Comparison of ENCODE assay signal across 19 cellular contexts in genomic region chr2:57434952-57435351, GRCh38.
"Had no signal": no experiment of that assay in that cellular context is flagged by ENCODE, and none has a peak within 500 bp of the region (broad histone marks: within the 10 kb centered on the region; RNA-seq: fewer than 3 reads in every experiment).

No MANE protein-coding gene starts in this region.

- H3K36me3 ChIP-seq: gastroesophageal sphincter, lower lobe of right lung, prostate gland had no signal

- ATAC-seq: effector memory CD8-positive, alpha-beta T cell; gastroesophageal sphincter; left colon; right cardiac atrium; stimulated activated naive CD8-positive, alpha-beta T cell treated with anti-CD3 and anti-CD28 coated beads, Interleukin-15, amount 100 ng/mL, for 72 hours had no signal

- DNase-seq: activated CD4-positive, alpha-beta T cell treated with anti-CD3 and anti-CD28 coated beads, Interleukin-2, amount 10 ng/mL, durations not matched to agents 7 days and 5 days; activated CD4-positive, CD25-positive, alpha-beta regulatory T cell; activated CD8-positive, alpha-beta memory T cell treated with anti-CD3 and anti-CD28 coated beads for 24 hours; activated naive CD4-positive, alpha-beta T cell; activated naive CD8-positive, alpha-beta T cell treated with anti-CD3 and anti-CD28 coated beads, Interleukin-2, amount 10 ng/mL, durations not matched to agents 7 days and 5 days; cortex of kidney; effector memory CD8-positive, alpha-beta T cell; left colon; lower lobe of right lung; midbrain; right cardiac atrium; stimulated activated naive CD8-positive, alpha-beta T cell treated with anti-CD3 and anti-CD28 coated beads, Interleukin-15, amount 100 ng/mL, for 72 hours had no signal

- H3K4me1 Mint-ChIP-seq: activated CD4-positive, alpha-beta T cell treated with anti-CD3 and anti-CD28 coated beads, Interleukin-2, amount 10 ng/mL, durations not matched to agents 7 days and 5 days; activated naive CD8-positive, alpha-beta T cell treated with anti-CD3 and anti-CD28 coated beads, Interleukin-2, amount 10 ng/mL, durations not matched to agents 7 days and 5 days; neural crest cell; stimulated activated naive CD8-positive, alpha-beta T cell treated with anti-CD3 and anti-CD28 coated beads, Interleukin-15, amount 100 ng/mL, for 72 hours had no signal

- H3K4me1 ChIP-seq: gastroesophageal sphincter, lower lobe of right lung, prostate gland had no signal

- H3K27ac ChIP-seq: epithelial cell of prostate, gastroesophageal sphincter, lower lobe of right lung, prostate gland had no signal

- H3K27ac Mint-ChIP-seq: activated CD4-positive, alpha-beta T cell treated with anti-CD3 and anti-CD28 coated beads, Interleukin-2, amount 10 ng/mL, durations not matched to agents 7 days and 5 days; activated naive CD8-positive, alpha-beta T cell treated with anti-CD3 and anti-CD28 coated beads, Interleukin-2, amount 10 ng/mL, durations not matched to agents 7 days and 5 days; activated T-helper 1 cell treated with anti-CD3 and anti-CD28 coated beads, Interleukin-12 subunit alpha, Interleukin-12 subunit beta, Interleukin-2, Interleukin-4 antibody, amounts not matched to agents 30 ng/mL and 10 ng/mL and 1 ng/mL, durations not matched to agents 14 hours and 24 hours and 36 hours; effector memory CD8-positive, alpha-beta T cell; stimulated activated naive CD8-positive, alpha-beta T cell treated with anti-CD3 and anti-CD28 coated beads, Interleukin-15, amount 100 ng/mL, for 72 hours; T-helper 2 cell treated with Interferon-gamma antibody and Interleukin-4, amounts not matched to agents 5 μg/mL and 100 μg/mL, for 36 hours; type B pancreatic cell had no signal

- H3K4me3 Mint-ChIP-seq: activated CD4-positive, alpha-beta T cell treated with anti-CD3 and anti-CD28 coated beads, Interleukin-2, amount 10 ng/mL, durations not matched to agents 7 days and 5 days; activated naive CD8-positive, alpha-beta T cell treated with anti-CD3 and anti-CD28 coated beads, Interleukin-2, amount 10 ng/mL, durations not matched to agents 7 days and 5 days; activated T-helper 1 cell treated with anti-CD3 and anti-CD28 coated beads, Interleukin-12 subunit alpha, Interleukin-12 subunit beta, Interleukin-2, Interleukin-4 antibody, amounts not matched to agents 30 ng/mL and 10 ng/mL and 1 ng/mL, durations not matched to agents 14 hours and 24 hours and 36 hours; effector memory CD8-positive, alpha-beta T cell; neural crest cell; stimulated activated naive CD8-positive, alpha-beta T cell treated with anti-CD3 and anti-CD28 coated beads, Interleukin-15, amount 100 ng/mL, for 72 hours; T-helper 2 cell treated with Interferon-gamma antibody and Interleukin-4, amounts not matched to agents 5 μg/mL and 100 μg/mL, for 36 hours; type B pancreatic cell had no signal

- H3K4me3 ChIP-seq: gastroesophageal sphincter, lower lobe of right lung, prostate gland had no signal

- H3K9me3 ChIP-seq: gastroesophageal sphincter, lower lobe of right lung, prostate gland had no signal

- H3K27me3 ChIP-seq: gastroesophageal sphincter had no signal

- H3K36me3 Mint-ChIP-seq: activated naive CD8-positive, alpha-beta T cell treated with anti-CD3 and anti-CD28 coated beads, Interleukin-2, amount 10 ng/mL, durations not matched to agents 7 days and 5 days; type B pancreatic cell had no signal

- H3K27me3 Mint-ChIP-seq: activated CD4-positive, alpha-beta T cell treated with anti-CD3 and anti-CD28 coated beads, Interleukin-2, amount 10 ng/mL, durations not matched to agents 7 days and 5 days; activated naive CD8-positive, alpha-beta T cell treated with anti-CD3 and anti-CD28 coated beads, Interleukin-2, amount 10 ng/mL, durations not matched to agents 7 days and 5 days; effector memory CD8-positive, alpha-beta T cell; stimulated activated naive CD8-positive, alpha-beta T cell treated with anti-CD3 and anti-CD28 coated beads, Interleukin-15, amount 100 ng/mL, for 72 hours; type B pancreatic cell had no signal

- H3K9me3 Mint-ChIP-seq: activated CD4-positive, alpha-beta T cell treated with anti-CD3 and anti-CD28 coated beads, Interleukin-2, amount 10 ng/mL, durations not matched to agents 7 days and 5 days; activated naive CD8-positive, alpha-beta T cell treated with anti-CD3 and anti-CD28 coated beads, Interleukin-2, amount 10 ng/mL, durations not matched to agents 7 days and 5 days; activated T-helper 1 cell treated with anti-CD3 and anti-CD28 coated beads, Interleukin-12 subunit alpha, Interleukin-12 subunit beta, Interleukin-2, Interleukin-4 antibody, amounts not matched to agents 30 ng/mL and 10 ng/mL and 1 ng/mL, durations not matched to agents 14 hours and 24 hours and 36 hours; neural crest cell; stimulated activated naive CD8-positive, alpha-beta T cell treated with anti-CD3 and anti-CD28 coated beads, Interleukin-15, amount 100 ng/mL, for 72 hours; T-helper 2 cell treated with Interferon-gamma antibody and Interleukin-4, amounts not matched to agents 5 μg/mL and 100 μg/mL, for 36 hours; type B pancreatic cell had no signal
